In the genomic region with DNA sequence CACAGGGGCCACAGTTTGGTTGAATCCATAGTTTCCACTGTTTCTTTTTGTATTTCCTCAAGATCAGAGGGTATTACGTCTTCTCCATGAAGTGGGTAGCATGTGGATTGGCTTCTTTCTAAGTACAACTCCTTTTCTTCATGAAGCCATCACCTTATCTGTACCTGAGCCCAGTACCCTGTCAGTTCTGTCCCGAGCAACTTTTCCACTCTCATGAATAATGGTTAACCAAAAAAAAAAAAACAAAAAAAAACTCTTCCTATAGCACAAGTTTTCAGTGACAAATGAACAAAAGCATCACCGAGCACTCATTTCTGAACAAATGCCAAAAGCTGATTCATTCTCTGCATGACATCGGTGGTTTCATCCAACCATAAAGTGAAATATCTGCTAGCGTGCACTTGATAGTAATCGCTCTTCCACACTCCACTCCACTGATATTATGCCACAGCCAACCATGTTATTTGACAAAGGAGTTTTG, we compare ENCODE assay signal across 10 cellular contexts. TPM values are rescaled to one million over a fixed set of nuclear protein-coding genes. Genes with fewer than 3 reads are reported as not detected.
DNase-seq lines count a peak whose midpoint lies in the region; ATAC-seq and TF ChIP-seq lines count a peak whose summit lies in the region.
"Had no signal": no experiment of that assay in that cellular context is flagged by ENCODE, and none has a peak within 500 bp of the region (broad histone marks: within the 10 kb centered on the region; RNA-seq: fewer than 3 reads in every experiment).

No MANE protein-coding gene starts in this region.

- DNase-seq in ACHN (peak; percentile 93), RWPE1 (ENCODE audit: low spot score) (peak; percentile 42), fibroblast of the aortic adventitia (ENCODE audit: low read depth) (peak; percentile 84), DMS114 treated with DMSO at 0.1 percent for 48 hours (lab: John Stamatoyannopoulos, UW; ENCODE audit: unreplicated experiment) (no peak), Right ventricle myocardium superior (no peak), NCI-H187 treated with DMSO at 0.1 percent for 48 hours (lab: John Stamatoyannopoulos, UW) (no peak)
- DNase-seq: left cardiac atrium; stimulated activated CD4-positive, alpha-beta T cell treated with anti-CD3 and anti-CD28 coated beads, Interleukin-12 subunit alpha, Interleukin-12 subunit beta, amount 100 ng/mL, for 4 hours had no signal

- intact Hi-C loops in Right ventricle myocardium superior (cut with DNase I) = no loop called here

- H3K4me1 ChIP-seq in HEK293 (ENCODE audit: control insufficient read depth, insufficient read depth, low read length) = peaks cover 14% of the 10 kb centered on the region

- ATAC-seq in esophagus mucosa = no peak
- no peak for ATAC-seq in Right ventricle myocardium superior (ENCODE audit: poor library complexity)

- no peaks in the 10 kb centered on the region for H3K9me3 ChIP-seq in HEK293 (ENCODE audit: control insufficient read depth, insufficient read depth, low read depth, low read length)

- H3K4me3 ChIP-seq in HEK293 (ENCODE audit: low read depth, low read length) (no peak overlapping the region), fibroblast of the aortic adventitia (ENCODE audit: low read depth, low read length) (no peak overlapping the region)

- CTCF ChIA-PET in HEK293 (lab: Yijun Ruan, JAX) = no interaction called here
- CTCF ChIA-PET in RWPE1 (lab: Yijun Ruan, JAX) = no interaction called here

- no peaks in the 10 kb centered on the region for H3K36me3 ChIP-seq in HEK293 (ENCODE audit: control insufficient read depth in 2 of 2, insufficient read depth in 1 of 2, low read length in 2 of 2)

- in situ Hi-C loops in ACHN (cut with HindIII; ENCODE audit: low pct_ligation_motif_present, low pct_unique_long_range_greater_than_20kb, low sequenced_read_pairs) = no loop called here

- H3K27ac ChIP-seq in HEK293 (ENCODE audit: extremely low read depth, low read depth, low read length) (no peak overlapping the region; the same call in 1 of the 2 replicates), RWPE1 (no peak overlapping the region)

- POLR2A ChIA-PET in HEK293 (lab: Yijun Ruan, JAX) (interaction anchor here (0.5 to 0.6 kb wide), 2 partner anchors 20 to 340 kb away, joined by 3 to 4 read pairs; no protein-coding TSS in a partner anchor), RWPE1 (lab: Yijun Ruan, JAX; ENCODE audit: low non-redundant PET) (interaction anchor here (0.6 kb wide), 1 partner anchor 188 kb away, joined by 4 read pairs; no protein-coding TSS in a partner anchor)

- TF ChIP-seq CTCF in HEK293 (tag by site-specific recombination; IDR thresholded peaks at IDR 0.05) (no peak), RWPE1 (conservative IDR thresholded peaks at IDR 0.05; ENCODE audit: low read depth) (no peak), fibroblast of the aortic adventitia (IDR thresholded peaks at IDR 0.05; ENCODE audit: insufficient read depth, low read length) (no peak)

TF ChIP-seq in HEK293, 187 proteins besides CTCF, POLR2A, EP300 and RAD21 (continues in another document):
- TF ChIP-seq ZNF701 (tag by site-specific recombination; IDR thresholded peaks at IDR 0.05) (no peak), ZNF558 (tag by site-specific recombination; IDR thresholded peaks at IDR 0.05) (peak; percentile 47; the same call in 1 of the 2 replicates), ZNF529 (tag by site-specific recombination; IDR thresholded peaks at IDR 0.05; ENCODE audit: insufficient replicate concordance) (no peak), ZNF76 (tag by site-specific recombination; IDR thresholded peaks at IDR 0.05; ENCODE audit: borderline replicate concordance, low read depth) (no peak), SCRT2 (tag by site-specific recombination; IDR thresholded peaks at IDR 0.05) (no peak), ZNF623 (tag by site-specific recombination; IDR thresholded peaks at IDR 0.05) (no peak), ZNF335 (tag by site-specific recombination; conservative IDR thresholded peaks at IDR 0.05) (peak; percentile 33; the same call in 1 of the 2 replicates), ZNF302 (tag by site-specific recombination; IDR thresholded peaks at IDR 0.05; ENCODE audit: low read depth) (no peak), PRDM1 (tag by site-specific recombination; IDR thresholded peaks at IDR 0.05) (0 out of 2 replicates have a peak, but pooled peaks have one; percentile 50), ZNF157 (tag by site-specific recombination; IDR thresholded peaks at IDR 0.05) (no peak), ZNF2 (tag by site-specific recombination; IDR thresholded peaks at IDR 0.05) (peak; percentile 62; the same call in 1 of the 2 replicates), ZNF571 (tag by site-specific recombination; IDR thresholded peaks at IDR 0.05) (no peak), ZNF555 (tag by site-specific recombination; conservative IDR thresholded peaks at IDR 0.05) (no peak), ZBTB48 (tag by site-specific recombination; IDR thresholded peaks at IDR 0.05) (no peak), ZNF596 (tag by site-specific recombination; IDR thresholded peaks at IDR 0.05) (no peak)
- TF ChIP-seq, protein P1, sequence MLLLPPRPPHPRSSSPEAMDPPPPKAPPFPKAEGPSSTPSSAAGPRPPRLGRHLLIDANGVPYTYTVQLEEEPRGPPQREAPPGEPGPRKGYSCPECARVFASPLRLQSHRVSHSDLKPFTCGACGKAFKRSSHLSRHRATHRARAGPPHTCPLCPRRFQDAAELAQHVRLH (tag by site-specific recombination; IDR thresholded peaks at IDR 0.05) = 0 out of 2 replicates have a peak, but pooled peaks have one; percentile 10
- TF ChIP-seq, protein P2, sequence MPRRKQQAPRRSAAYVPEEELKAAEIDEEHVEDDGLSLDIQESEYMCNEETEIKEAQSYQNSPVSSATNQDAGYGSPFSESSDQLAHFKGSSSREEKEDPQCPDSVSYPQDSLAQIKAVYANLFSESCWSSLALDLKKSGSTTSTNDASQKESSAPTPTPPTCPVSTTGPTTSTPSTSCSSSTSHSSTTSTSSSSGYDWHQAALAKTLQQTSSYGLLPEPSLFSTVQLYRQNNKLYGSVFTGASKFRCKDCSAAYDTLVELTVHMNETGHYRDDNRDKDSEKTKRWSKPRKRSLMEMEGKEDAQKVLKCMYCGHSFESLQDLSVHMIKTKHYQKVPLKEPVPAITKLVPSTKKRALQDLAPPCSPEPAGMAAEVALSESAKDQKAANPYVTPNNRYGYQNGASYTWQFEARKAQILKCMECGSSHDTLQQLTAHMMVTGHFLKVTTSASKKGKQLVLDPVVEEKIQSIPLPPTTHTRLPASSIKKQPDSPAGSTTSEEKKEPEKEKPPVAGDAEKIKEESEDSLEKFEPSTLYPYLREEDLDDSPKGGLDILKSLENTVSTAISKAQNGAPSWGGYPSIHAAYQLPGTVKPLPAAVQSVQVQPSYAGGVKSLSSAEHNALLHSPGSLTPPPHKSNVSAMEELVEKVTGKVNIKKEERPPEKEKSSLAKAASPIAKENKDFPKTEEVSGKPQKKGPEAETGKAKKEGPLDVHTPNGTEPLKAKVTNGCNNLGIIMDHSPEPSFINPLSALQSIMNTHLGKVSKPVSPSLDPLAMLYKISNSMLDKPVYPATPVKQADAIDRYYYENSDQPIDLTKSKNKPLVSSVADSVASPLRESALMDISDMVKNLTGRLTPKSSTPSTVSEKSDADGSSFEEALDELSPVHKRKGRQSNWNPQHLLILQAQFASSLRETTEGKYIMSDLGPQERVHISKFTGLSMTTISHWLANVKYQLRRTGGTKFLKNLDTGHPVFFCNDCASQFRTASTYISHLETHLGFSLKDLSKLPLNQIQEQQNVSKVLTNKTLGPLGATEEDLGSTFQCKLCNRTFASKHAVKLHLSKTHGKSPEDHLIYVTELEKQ (tag by site-specific recombination; IDR thresholded peaks at IDR 0.05; ENCODE audit: borderline replicate concordance) = no peak
- TF ChIP-seq, protein P3, sequence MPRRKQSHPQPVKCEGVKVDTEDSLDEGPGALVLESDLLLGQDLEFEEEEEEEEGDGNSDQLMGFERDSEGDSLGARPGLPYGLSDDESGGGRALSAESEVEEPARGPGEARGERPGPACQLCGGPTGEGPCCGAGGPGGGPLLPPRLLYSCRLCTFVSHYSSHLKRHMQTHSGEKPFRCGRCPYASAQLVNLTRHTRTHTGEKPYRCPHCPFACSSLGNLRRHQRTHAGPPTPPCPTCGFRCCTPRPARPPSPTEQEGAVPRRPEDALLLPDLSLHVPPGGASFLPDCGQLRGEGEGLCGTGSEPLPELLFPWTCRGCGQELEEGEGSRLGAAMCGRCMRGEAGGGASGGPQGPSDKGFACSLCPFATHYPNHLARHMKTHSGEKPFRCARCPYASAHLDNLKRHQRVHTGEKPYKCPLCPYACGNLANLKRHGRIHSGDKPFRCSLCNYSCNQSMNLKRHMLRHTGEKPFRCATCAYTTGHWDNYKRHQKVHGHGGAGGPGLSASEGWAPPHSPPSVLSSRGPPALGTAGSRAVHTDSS (tag by site-specific recombination; IDR thresholded peaks at IDR 0.05) = no peak

RNA-seq across cellular contexts. Expression of a gene that starts 6.8 kb away (rescaled TPM):
- 4.0 and 69.9 TPM in 2 replicates for total RNA-seq in fibroblast of the aortic adventitia (ENCODE audit: low replicate concordance)
- total RNA-seq in esophagus mucosa = 6.7 TPM
- 29.2 TPM for total RNA-seq in Right ventricle myocardium superior

RNA-seq across cellular contexts. Expression of a gene that starts 53.0 kb away (rescaled TPM):
- total RNA-seq in fibroblast of the aortic adventitia (ENCODE audit: low replicate concordance) (4.0 and 19.7 TPM in 2 replicates), esophagus mucosa (3.3 TPM), Right ventricle myocardium superior (0.97 TPM)

Comparison
In these comparisons a context has a peak if more than half of its experiments do, and no peak if none do; other contexts are left out.
1. DNase-seq: peak in ACHN (single experiment), RWPE1 (single experiment) and fibroblast of the aortic adventitia (single experiment); none in DMS114 treated with DMSO at 0.1 percent for 48 hours (single experiment), Right ventricle myocardium superior (single experiment) and NCI-H187 treated with DMSO at 0.1 percent for 48 hours (single experiment).